ENCODE assay signal across 8 cellular contexts in genomic region chrX:47623540-47624027, GRCh38. TPM values are rescaled to one million over a fixed set of nuclear protein-coding genes. Genes with fewer than 3 reads are reported as not detected.
DNase-seq lines count a peak whose midpoint lies in the region; ATAC-seq and TF ChIP-seq lines count a peak whose summit lies in the region.

No MANE protein-coding gene starts in this region.

- H3K27me3 ChIP-seq in HUES64 (ENCODE audit: insufficient read depth, low read length) (peaks cover 6% of the 10 kb centered on the region), Peyer's patch (no peaks in the 10 kb centered on the region), adrenal gland (peaks cover 9% of the 10 kb centered on the region)

- peak; percentile 60 to 78 for ATAC-seq in left cardiac atrium
- ATAC-seq in HG02852 (IDR thresholded peaks at IDR 0.05; ENCODE audit: unreplicated experiment), result no peak
- ATAC-seq in HG02763 (IDR thresholded peaks at IDR 0.05; ENCODE audit: unreplicated experiment), result no peak

- H3K9ac ChIP-seq in HUES64 (ENCODE audit: low read depth, low read length), result peak overlapping the region; percentile 40; the same call in 1 of the 2 replicates

- H3K36me3 ChIP-seq in HUES64 (ENCODE audit: insufficient read depth, low read length) (no peaks in the 10 kb centered on the region), Peyer's patch (no peaks in the 10 kb centered on the region), adrenal gland (replicated peaks in 1 of 2) (no peaks in the 10 kb centered on the region)

- 3% methylated on average over 35 of the region's 35 CpGs for WGBS in HUES64
- 0 to 37% (median 17%) methylated on average over 9 to 35 of the region's 35 CpGs for WGBS in adrenal gland, 4 donors

- H3K4me1 ChIP-seq in HUES64 (ENCODE audit: insufficient read depth, low read length) (no peaks in the 10 kb centered on the region; the same call in 1 of the 2 replicates), Peyer's patch (no peaks in the 10 kb centered on the region), adrenal gland (replicated peaks in 1 of 2) (no peaks in the 10 kb centered on the region)

- no peak for TF ChIP-seq POLR2A in Peyer's patch (IDR thresholded peaks at IDR 0.05)
- TF ChIP-seq POLR2A in adrenal gland (IDR thresholded peaks at IDR 0.05), result no peak

- intact Hi-C loops in adrenal gland (cut with DNase I) (no loop called here), left cardiac atrium (cut with DNase I) (loop anchor here in 1 of 2 donors (10.0 kb wide), 1 partner anchor 59 kb away; the partner anchor contains the start of gene ARAF), posterior vena cava (cut with DNase I) (no loop called here)

- H3K4me3 ChIP-seq in HUES64 (ENCODE audit: low read length) (peak overlapping the region; percentile 45), Peyer's patch (peak overlapping the region in 2 of 4 donors; percentile 26 to 32), adrenal gland (peak overlapping the region in 1 of 4 donors; percentile 36)

- no peaks in the 10 kb centered on the region for H3K9me3 ChIP-seq in HUES64 (ENCODE audit: insufficient read depth, low read depth, low read length)
- H3K9me3 ChIP-seq in Peyer's patch, result no peaks in the 10 kb centered on the region
- no peaks in the 10 kb centered on the region for H3K9me3 ChIP-seq in adrenal gland (replicated peaks in 1 of 3)

- TF ChIP-seq CTCF in Peyer's patch (IDR thresholded peaks at IDR 0.05) (no peak), adrenal gland (IDR thresholded peaks at IDR 0.05) (no peak)

- DNase-seq in Ammon's horn (ENCODE audit: low spot score), result peak; percentile 70
- peak in 2 of 3 donors; percentile 20 to 51 for DNase-seq in Peyer's patch
- peak; percentile 55 to 87 (median 65) for DNase-seq in adrenal gland
- DNase-seq in left cardiac atrium, result peak; percentile 67
- DNase-seq in posterior vena cava (ENCODE audit: low spot score), result peak; percentile 84

- H3K27ac ChIP-seq in HUES64 (ENCODE audit: low read depth, low read length) (no peak overlapping the region), Peyer's patch (no peak overlapping the region), adrenal gland (no peak overlapping the region)

RNA-seq across cellular contexts. Expression of gene SYN1, which starts 3.9 kb away (rescaled TPM):
- polyA plus RNA-seq in HUES64 (2013, experiment 1 of 2), result 8.3 TPM
- 10.6 TPM for polyA plus RNA-seq in HUES64 (2013, experiment 2 of 2)
- under 1 TPM in 1 of 4 donors, not detected in 3; 0.67 TPM for total RNA-seq in Peyer's patch
- 1 to 10 TPM in 6 of 8 donors, under 1 TPM in 1, not detected in 1; 0.12 to 8.2 (median 3.4) TPM for total RNA-seq in adrenal gland
- 10 to 100 TPM in 1 of 3 donors, 1 to 10 TPM in 2; 3.8 to 16.5 (median 6.2) TPM for polyA plus RNA-seq in adrenal gland
- 1 to 10 TPM; 4.4 to 7.0 TPM for total RNA-seq in left cardiac atrium
- total RNA-seq in posterior vena cava, result 1 to 10 TPM; 1.2 to 2.3 TPM

RNA-seq across cellular contexts. Expression of gene CFP, which starts 6.1 kb away (rescaled TPM):
- 1.5 TPM for polyA plus RNA-seq in HUES64 (2013, experiment 1 of 2)
- polyA plus RNA-seq in HUES64 (2013, experiment 2 of 2), result 0.95 TPM
- total RNA-seq in Peyer's patch, result 1 to 10 TPM; 1.1 to 7.4 (median 4.4) TPM
- total RNA-seq in adrenal gland, result 10 to 100 TPM in 3 of 8 donors, 1 to 10 TPM in 4, under 1 TPM in 1; 0.91 to 14.5 (median 8.2) TPM
- 10 to 100 TPM in 2 of 3 donors, 1 to 10 TPM in 1; 1.2 to 12.0 (median 10.5) TPM for polyA plus RNA-seq in adrenal gland
- total RNA-seq in left cardiac atrium, result 10 to 100 TPM in 1 of 2 donors, 1 to 10 TPM in 1; 3.9 to 10.9 TPM
- 1 to 10 TPM; 3.2 to 10.0 TPM for total RNA-seq in posterior vena cava

RNA-seq across cellular contexts. Expression of gene ELK1, which starts 26.8 kb away (rescaled TPM):
- polyA plus RNA-seq in HUES64 (2013, experiment 1 of 2), result 23.2 TPM
- 25.6 TPM for polyA plus RNA-seq in HUES64 (2013, experiment 2 of 2)
- total RNA-seq in Peyer's patch, result 10 to 100 TPM; 14.9 to 18.2 (median 16.1) TPM
- total RNA-seq in adrenal gland, result 10 to 100 TPM; 39.3 to 78.8 (median 57.2) TPM
- polyA plus RNA-seq in adrenal gland, result 10 to 100 TPM; 21.6 to 38.4 (median 21.8) TPM
- total RNA-seq in left cardiac atrium, result 10 to 100 TPM; 18.5 to 32.2 TPM
- 10 to 100 TPM; 25.6 to 30.7 TPM for total RNA-seq in posterior vena cava

RNA-seq across cellular contexts. Expression of gene UXT, which starts 35.4 kb away (rescaled TPM):
- polyA plus RNA-seq in HUES64 (2013, experiment 1 of 2), result 80.1 TPM
- polyA plus RNA-seq in HUES64 (2013, experiment 2 of 2), result 98.3 TPM
- total RNA-seq in Peyer's patch (100 to 1,000 TPM in 1 of 4 donors, 10 to 100 TPM in 3; 40.5 to 148 (median 77.5) TPM), adrenal gland (100 to 1,000 TPM; 120 to 174 (median 148) TPM), left cardiac atrium (10 to 100 TPM; 89.6 to 99.9 TPM), posterior vena cava (10 to 100 TPM; 70.1 to 75.6 TPM)
- 100 to 1,000 TPM; 135 to 163 (median 152) TPM for polyA plus RNA-seq in adrenal gland

RNA-seq across cellular contexts. Expression of gene TIMP1, which starts 41.3 kb away (rescaled TPM):
- 50.8 TPM for polyA plus RNA-seq in HUES64 (2013, experiment 1 of 2)
- polyA plus RNA-seq in HUES64 (2013, experiment 2 of 2), result 62.1 TPM
- total RNA-seq in Peyer's patch (10 to 100 TPM; 22.5 to 80.0 (median 39.7) TPM), adrenal gland (1,000 to 10,000 TPM in 2 of 8 donors, 100 to 1,000 TPM in 6; 560 to 1,511 (median 704) TPM), left cardiac atrium (100 to 1,000 TPM; 377 to 605 TPM), posterior vena cava (1,000 to 10,000 TPM; 1,076 to 2,214 TPM)
- polyA plus RNA-seq in adrenal gland, result 1,000 to 10,000 TPM in 2 of 3 donors, 100 to 1,000 TPM in 1; 415 to 3,693 (median 3,244) TPM

Comparison
In these comparisons a context has a peak if more than half of its experiments do, and no peak if none do; other contexts are left out.
1. ATAC-seq: peak in left cardiac atrium (2 of 2); none in HG02852 (single experiment) and HG02763 (single experiment).
2. Peak in every context shown above with its lines, with median percentiles within 50 percentile points of each other: DNase-seq.